Comparison of ENCODE assay signal across 1 cellular context in the genomic region with DNA sequence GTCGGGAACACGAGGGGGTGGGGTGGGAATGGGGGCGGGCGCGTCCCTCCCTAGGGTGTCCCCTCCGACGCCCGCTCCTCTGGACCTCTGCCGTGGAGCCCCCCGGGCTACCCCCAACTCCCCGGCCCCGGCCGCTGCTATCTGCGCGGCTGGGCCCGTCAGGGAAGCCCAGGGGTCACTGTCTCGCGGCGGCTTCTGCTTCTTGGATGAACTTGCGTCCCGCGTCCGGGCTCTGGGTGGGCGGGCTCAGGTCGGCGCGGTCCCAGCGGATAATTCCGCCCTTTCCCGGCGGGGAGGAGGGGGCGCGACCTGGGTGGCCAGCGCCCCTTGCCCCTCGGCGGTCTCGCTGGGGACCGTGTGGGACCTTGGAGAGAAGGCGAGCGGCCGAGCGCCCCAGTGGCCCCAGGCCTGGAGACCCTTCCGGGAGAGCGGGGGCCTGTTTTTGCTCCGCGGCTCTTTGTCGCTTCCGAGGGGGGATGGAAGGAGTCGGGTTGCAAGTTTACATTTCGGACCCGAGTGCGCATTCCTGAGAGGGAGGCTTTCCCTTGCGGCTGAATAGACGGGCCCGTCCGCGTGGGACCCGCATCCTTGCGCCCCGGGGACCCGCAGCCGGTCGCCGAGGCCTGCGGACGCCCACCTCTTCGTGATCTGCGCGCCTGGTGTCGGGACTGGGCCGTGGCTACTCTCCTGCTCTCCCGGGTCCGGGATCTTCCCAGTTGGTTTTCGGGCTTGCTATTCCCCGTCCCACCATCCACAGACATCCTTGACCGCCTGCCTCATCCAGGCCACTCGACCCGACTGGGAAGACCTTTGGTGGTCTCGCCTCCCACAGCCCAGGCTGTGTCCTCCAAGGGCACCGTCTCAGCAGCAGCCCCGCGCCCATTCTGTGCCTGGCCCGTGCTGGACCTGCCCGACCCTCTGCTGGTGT.
TF ChIP-seq lines count a peak whose summit lies in the region.

No MANE protein-coding gene starts in this region.

TF ChIP-seq in WTC11, 78 proteins besides CTCF, POLR2A, EP300 and RAD21 (continued from another document):
- TF ChIP-seq PRDM15 (CRISPR knock-in tag; IDR thresholded peaks at IDR 0.05) (no peak), SOX15 (CRISPR knock-in tag; IDR thresholded peaks at IDR 0.05) (no peak), ZNF219 (CRISPR knock-in tag; IDR thresholded peaks at IDR 0.05; ENCODE audit: borderline replicate concordance) (no peak), PREB (CRISPR knock-in tag; IDR thresholded peaks at IDR 0.05; ENCODE audit: borderline replicate concordance) (no peak), ETV6 (CRISPR knock-in tag; IDR thresholded peaks at IDR 0.05) (0 out of 2 replicates have a peak, but pooled peaks have one; percentile 7), IRF2 (CRISPR knock-in tag; IDR thresholded peaks at IDR 0.05; ENCODE audit: borderline replicate concordance, low read depth) (no peak), ZSCAN18 (CRISPR knock-in tag; IDR thresholded peaks at IDR 0.05) (no peak), CBFB (CRISPR knock-in tag; IDR thresholded peaks at IDR 0.05; ENCODE audit: low read depth) (no peak), NFYB (CRISPR knock-in tag; conservative IDR thresholded peaks at IDR 0.05; ENCODE audit: low read depth) (no peak), TP53 (CRISPR knock-in tag; IDR thresholded peaks at IDR 0.05) (no peak), MYBL2 (CRISPR knock-in tag; IDR thresholded peaks at IDR 0.05) (0 out of 2 replicates have a peak, but pooled peaks have one; percentile 10), ZNF232 (CRISPR knock-in tag; IDR thresholded peaks at IDR 0.05) (no peak), CREM (CRISPR knock-in tag; IDR thresholded peaks at IDR 0.05) (no peak)
- TF ChIP-seq, protein P1, sequence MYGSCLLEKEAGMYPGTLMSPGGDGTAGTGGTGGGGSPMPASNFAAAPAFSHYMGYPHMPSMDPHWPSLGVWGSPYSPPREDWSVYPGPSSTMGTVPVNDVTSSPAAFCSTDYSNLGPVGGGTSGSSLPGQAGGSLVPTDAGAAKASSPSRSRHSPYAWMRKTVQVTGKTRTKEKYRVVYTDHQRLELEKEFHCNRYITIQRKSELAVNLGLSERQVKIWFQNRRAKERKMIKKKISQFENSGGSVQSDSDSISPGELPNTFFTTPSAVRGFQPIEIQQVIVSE (CRISPR knock-in tag; IDR thresholded peaks at IDR 0.05; ENCODE audit: borderline replicate concordance) = no peak
- TF ChIP-seq, protein P2, sequence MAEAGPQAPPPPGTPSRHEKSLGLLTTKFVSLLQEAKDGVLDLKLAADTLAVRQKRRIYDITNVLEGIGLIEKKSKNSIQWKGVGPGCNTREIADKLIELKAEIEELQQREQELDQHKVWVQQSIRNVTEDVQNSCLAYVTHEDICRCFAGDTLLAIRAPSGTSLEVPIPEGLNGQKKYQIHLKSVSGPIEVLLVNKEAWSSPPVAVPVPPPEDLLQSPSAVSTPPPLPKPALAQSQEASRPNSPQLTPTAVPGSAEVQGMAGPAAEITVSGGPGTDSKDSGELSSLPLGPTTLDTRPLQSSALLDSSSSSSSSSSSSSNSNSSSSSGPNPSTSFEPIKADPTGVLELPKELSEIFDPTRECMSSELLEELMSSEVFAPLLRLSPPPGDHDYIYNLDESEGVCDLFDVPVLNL (CRISPR knock-in tag; IDR thresholded peaks at IDR 0.05; ENCODE audit: borderline replicate concordance, low read depth) = no peak
- TF ChIP-seq, protein P3, sequence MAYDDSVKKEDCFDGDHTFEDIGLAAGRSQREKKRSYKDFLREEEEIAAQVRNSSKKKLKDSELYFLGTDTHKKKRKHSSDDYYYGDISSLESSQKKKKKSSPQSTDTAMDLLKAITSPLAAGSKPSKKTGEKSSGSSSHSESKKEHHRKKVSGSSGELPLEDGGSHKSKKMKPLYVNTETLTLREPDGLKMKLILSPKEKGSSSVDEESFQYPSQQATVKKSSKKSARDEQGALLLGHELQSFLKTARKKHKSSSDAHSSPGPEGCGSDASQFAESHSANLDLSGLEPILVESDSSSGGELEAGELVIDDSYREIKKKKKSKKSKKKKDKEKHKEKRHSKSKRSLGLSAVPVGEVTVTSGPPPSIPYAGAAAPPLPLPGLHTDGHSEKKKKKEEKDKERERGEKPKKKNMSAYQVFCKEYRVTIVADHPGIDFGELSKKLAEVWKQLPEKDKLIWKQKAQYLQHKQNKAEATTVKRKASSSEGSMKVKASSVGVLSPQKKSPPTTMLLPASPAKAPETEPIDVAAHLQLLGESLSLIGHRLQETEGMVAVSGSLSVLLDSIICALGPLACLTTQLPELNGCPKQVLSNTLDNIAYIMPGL (CRISPR knock-in tag; IDR thresholded peaks at IDR 0.05) = peak; percentile 64; the same call in 1 of the 2 replicates
